In the genomic region with DNA sequence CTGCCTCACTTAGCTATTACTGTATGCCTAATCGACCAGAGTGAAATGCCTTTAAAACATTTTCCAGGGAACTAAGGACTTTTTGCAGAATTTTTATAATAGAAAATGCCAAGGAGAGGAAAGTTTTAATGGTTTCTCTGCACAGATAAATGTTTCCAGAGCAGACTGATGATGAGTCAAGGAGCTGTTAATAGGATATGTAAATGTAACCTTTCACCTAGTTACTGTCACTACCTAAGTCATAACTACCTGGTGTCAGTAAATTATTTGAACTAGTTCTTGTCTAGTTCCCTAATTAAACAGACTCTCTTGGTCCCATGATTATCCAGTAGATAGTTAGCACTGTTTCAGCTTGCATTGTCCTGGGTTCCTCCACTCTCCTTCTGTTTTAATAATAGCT, we compare ENCODE assay signal across 11 cellular contexts. TPM values are rescaled to one million over a fixed set of nuclear protein-coding genes. Genes with fewer than 3 reads are reported as not detected.
DNase-seq lines count a peak whose midpoint lies in the region; ATAC-seq and TF ChIP-seq lines count a peak whose summit lies in the region.
"Had no signal": no experiment of that assay in that cellular context is flagged by ENCODE, and none has a peak within 500 bp of the region (broad histone marks: within the 10 kb centered on the region; RNA-seq: fewer than 3 reads in every experiment).

No MANE protein-coding gene starts in this region.

- no peaks in the 10 kb centered on the region for H3K36me3 ChIP-seq in psoas muscle (ENCODE audit: insufficient read depth in 1 of 2, low read depth in 1 of 2)

- H3K9me3 ChIP-seq in psoas muscle: no peaks in the 10 kb centered on the region

- H3K4me3 Mint-ChIP-seq in HFFc6: peak overlapping the region; percentile 80; the same call in 1 of the 2 replicates
- no peak overlapping the region for H3K4me3 Mint-ChIP-seq in activated naive CD8-positive, alpha-beta T cell treated with anti-CD3 and anti-CD28 coated beads, Interleukin-2, amount 10 ng/mL, durations not matched to agents 7 days and 5 days
- H3K4me3 Mint-ChIP-seq: neural crest cell had no signal

- no peak for ATAC-seq in activated naive CD8-positive, alpha-beta T cell treated with anti-CD3 and anti-CD28 coated beads, Interleukin-2, amount 10 ng/mL, durations not matched to agents 7 days and 5 days (ENCODE audit: low read depth)
- peak; percentile 62 to 79 (median 69) for ATAC-seq in psoas muscle
- ATAC-seq in left colon: no peak

- H3K4me3 ChIP-seq in psoas muscle: peak overlapping the region; percentile 20

- 33 to 56% (median 37%) methylated on average over 1 of the region's 1 CpG for WGBS in psoas muscle, 3 donors

- no peaks in the 10 kb centered on the region for H3K27me3 Mint-ChIP-seq in HFFc6 (ENCODE audit: insufficient read depth)
- no peaks in the 10 kb centered on the region for H3K27me3 Mint-ChIP-seq in activated naive CD8-positive, alpha-beta T cell treated with anti-CD3 and anti-CD28 coated beads, Interleukin-2, amount 10 ng/mL, durations not matched to agents 7 days and 5 days
- H3K27me3 Mint-ChIP-seq: type B pancreatic cell had no signal

- H3K36me3 Mint-ChIP-seq in HFFc6 (ENCODE audit: low read depth): no peaks in the 10 kb centered on the region
- peaks cover 3% of the 10 kb centered on the region for H3K36me3 Mint-ChIP-seq in activated naive CD8-positive, alpha-beta T cell treated with anti-CD3 and anti-CD28 coated beads, Interleukin-2, amount 10 ng/mL, durations not matched to agents 7 days and 5 days

- peaks cover 72% of the 10 kb centered on the region for H3K4me1 ChIP-seq in psoas muscle

- peaks cover 54% of the 10 kb centered on the region for H3K4me1 Mint-ChIP-seq in HFFc6 (ENCODE audit: low read depth)
- peaks cover 54% of the 10 kb centered on the region for H3K4me1 Mint-ChIP-seq in activated naive CD8-positive, alpha-beta T cell treated with anti-CD3 and anti-CD28 coated beads, Interleukin-2, amount 10 ng/mL, durations not matched to agents 7 days and 5 days

- POLR2A ChIA-PET in activated naive CD8-positive, alpha-beta T cell treated with anti-CD3 and anti-CD28 coated beads, Interleukin-2, amount 10 ng/mL, durations not matched to agents 7 days and 5 days (lab: Charles Lee): interaction anchor here (2.6 kb wide), 1 partner anchor 357 kb away, joined by 9 read pairs; a partner anchor contains a TSS

- TF ChIP-seq CTCF in HFFc6 (IDR thresholded peaks at IDR 0.05) (no peak), psoas muscle (IDR thresholded peaks at IDR 0.05) (no peak)

- intact Hi-C loops in psoas muscle (cut with DNase I) (no loop called here), left colon (cut with DNase I, micrococcal nuclease) (no loop called here), head of caudate nucleus (cut with DNase I) (no loop called here)

- H3K27me3 ChIP-seq in psoas muscle (ENCODE audit: insufficient read depth in 3 of 3, low read length in 2 of 3): no peaks in the 10 kb centered on the region

- H3K27ac ChIP-seq in psoas muscle: peak overlapping the region; percentile 97

- peak overlapping the region; percentile 82 for H3K27ac Mint-ChIP-seq in HFFc6
- peak overlapping the region; percentile 79 for H3K27ac Mint-ChIP-seq in activated naive CD8-positive, alpha-beta T cell treated with anti-CD3 and anti-CD28 coated beads, Interleukin-2, amount 10 ng/mL, durations not matched to agents 7 days and 5 days

- DNase-seq in NCI-H526 treated with DMSO at 0.1 percent for 48 hours (lab: John Stamatoyannopoulos, UW) (peak; percentile 8), NCI-H526 (lab: John Stamatoyannopoulos, UW) (no peak), HFFc6 (no peak), psoas muscle (no peak), left colon (no peak), head of caudate nucleus (no peak), COLO829 (ENCODE audit: low spot score) (no peak)
- DNase-seq in activated naive CD8-positive, alpha-beta T cell treated with anti-CD3 and anti-CD28 coated beads, Interleukin-2, amount 10 ng/mL, durations not matched to agents 7 days and 5 days: no peak
- DNase-seq: activated CD8-positive, alpha-beta memory T cell treated with anti-CD3 and anti-CD28 coated beads for 24 hours had no signal

- no peaks in the 10 kb centered on the region for H3K9me3 Mint-ChIP-seq in HFFc6
- H3K9me3 Mint-ChIP-seq in activated naive CD8-positive, alpha-beta T cell treated with anti-CD3 and anti-CD28 coated beads, Interleukin-2, amount 10 ng/mL, durations not matched to agents 7 days and 5 days: no peaks in the 10 kb centered on the region
- H3K9me3 Mint-ChIP-seq: neural crest cell, type B pancreatic cell had no signal

RNA-seq across cellular contexts. Expression of a gene that starts 7.7 kb away (rescaled TPM):
- 100 to 1,000 TPM; 164 to 266 (median 182) TPM for total RNA-seq in HFFc6 (2021; fragmentation: NEBNext Ultra II Directional; extraction: Animal tissue kit (Norgen Biotek cat#: 25700))
- total RNA-seq in activated naive CD8-positive, alpha-beta T cell treated with anti-CD3 and anti-CD28 coated beads, Interleukin-2, amount 10 ng/mL, durations not matched to agents 7 days and 5 days: 10 to 100 TPM; 28.5 to 31.2 TPM
- total RNA-seq in psoas muscle (100 to 1,000 TPM in 3 of 4 donors, 10 to 100 TPM in 1; 99.1 to 279 (median 191) TPM), left colon (100 to 1,000 TPM in 1 of 2 donors, 10 to 100 TPM in 1; 71.4 to 107 TPM)
- 100 to 1,000 TPM in 2 of 3 donors, 10 to 100 TPM in 1; 29.5 to 193 (median 139) TPM for polyA plus RNA-seq in psoas muscle

Comparison
In these comparisons a context has a peak if more than half of its experiments do, and no peak if none do; other contexts are left out.
1. ATAC-seq: peak in psoas muscle (4 of 4); none in activated naive CD8-positive, alpha-beta T cell treated with anti-CD3 and anti-CD28 coated beads, Interleukin-2, amount 10 ng/mL, durations not matched to agents 7 days and 5 days (single experiment) and left colon (single experiment).